Comparison of ENCODE assay signal across 24 cellular contexts in the genomic region with DNA sequence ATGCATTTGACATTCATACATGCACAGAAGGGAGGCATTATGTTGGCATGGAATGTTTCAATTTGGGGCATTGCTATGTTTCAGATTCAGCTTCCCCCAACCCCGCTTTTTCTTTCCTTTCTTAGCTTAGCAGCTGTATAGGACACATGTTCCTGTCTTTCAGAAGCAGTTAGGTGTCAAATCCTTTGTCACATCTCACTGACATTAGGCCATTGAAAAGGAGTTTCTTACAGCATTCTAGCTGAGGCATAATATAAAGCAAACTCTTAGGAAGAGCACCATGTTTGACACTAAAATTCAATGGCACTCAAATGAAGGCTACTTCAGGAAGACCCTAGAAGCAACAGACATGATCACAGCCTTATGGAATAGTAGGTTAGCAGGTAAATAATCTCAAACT.
"Had no signal": no experiment of that assay in that cellular context is flagged by ENCODE, and none has a peak within 500 bp of the region (broad histone marks: within the 10 kb centered on the region; RNA-seq: fewer than 3 reads in every experiment).

No MANE protein-coding gene starts in this region.

- H3K4me3 ChIP-seq: pancreas, prostate gland, right lobe of liver, sigmoid colon, stomach, thoracic aorta, thyroid gland, tibial nerve, upper lobe of left lung, vagina had no signal

- H3K9me3 ChIP-seq: neutrophil, prostate gland, right lobe of liver, sigmoid colon, thoracic aorta, thyroid gland, tibial nerve, upper lobe of left lung, vagina had no signal

- H3K4me1 ChIP-seq: pancreas, prostate gland, right lobe of liver, sigmoid colon, stomach, thyroid gland, tibial nerve, upper lobe of left lung, vagina had no signal

- DNase-seq: naive thymus-derived CD4-positive, alpha-beta T cell; natural killer cell; nucleus accumbens; pancreas; right cardiac atrium; right lobe of liver; sigmoid colon; small intestine; stimulated activated CD4-positive, alpha-beta T cell treated with anti-CD3 and anti-CD28 coated beads, Interleukin-15, amount 100 ng/mL, for 24 hours; stimulated activated CD4-positive, alpha-beta T cell treated with anti-CD3 and anti-CD28 coated beads, Interleukin-2, amount 100 ng/mL, for 24 hours; stimulated activated CD4-positive, alpha-beta T cell treated with anti-CD3 and anti-CD28 coated beads, Interleukin-2, amount 100 ng/mL, for 48 hours; stimulated activated CD4-positive, alpha-beta T cell treated with anti-CD3 and anti-CD28 coated beads, Interleukin-4, amount 100 ng/mL, for 24 hours; stimulated activated naive B cell treated with anti-CD40 and anti-IgM and Interleukin-4, amounts not matched to agents 10 μg/mL and 1 μg/mL and 100 μg/mL, for 72 hours; stimulated activated naive CD4-positive, alpha-beta T cell treated with Interleukin-2 at 50 U/mL for 16 hours; stomach; thyroid gland; trophoblast cell; upper lobe of left lung had no signal

- ATAC-seq: naive thymus-derived CD4-positive, alpha-beta T cell; natural killer cell; pancreas; right cardiac atrium; right lobe of liver; stimulated activated effector memory CD8-positive, alpha-beta T cell treated with anti-CD3 and anti-CD28 coated beads, Interleukin-12 subunit alpha, Interleukin-12 subunit beta, amount 100 ng/mL, for 72 hours; stimulated activated naive B cell treated with anti-CD40 and anti-IgM and Interleukin-4, amounts not matched to agents 10 μg/mL and 1 μg/mL and 100 μg/mL, for 72 hours had no signal

- H3K27ac ChIP-seq: neutrophil, pancreas, prostate gland, right lobe of liver, sigmoid colon, stomach, thoracic aorta, thyroid gland, tibial nerve, upper lobe of left lung, vagina had no signal

- H3K27me3 ChIP-seq: neutrophil, right lobe of liver, sigmoid colon, stomach, thyroid gland, tibial nerve, upper lobe of left lung, vagina had no signal

- H3K36me3 ChIP-seq: neutrophil, pancreas, prostate gland, right lobe of liver, sigmoid colon, stomach, thoracic aorta, thyroid gland, tibial nerve, upper lobe of left lung, vagina had no signal
